3 cellular contexts compared by ENCODE assay signal in the genomic region with DNA sequence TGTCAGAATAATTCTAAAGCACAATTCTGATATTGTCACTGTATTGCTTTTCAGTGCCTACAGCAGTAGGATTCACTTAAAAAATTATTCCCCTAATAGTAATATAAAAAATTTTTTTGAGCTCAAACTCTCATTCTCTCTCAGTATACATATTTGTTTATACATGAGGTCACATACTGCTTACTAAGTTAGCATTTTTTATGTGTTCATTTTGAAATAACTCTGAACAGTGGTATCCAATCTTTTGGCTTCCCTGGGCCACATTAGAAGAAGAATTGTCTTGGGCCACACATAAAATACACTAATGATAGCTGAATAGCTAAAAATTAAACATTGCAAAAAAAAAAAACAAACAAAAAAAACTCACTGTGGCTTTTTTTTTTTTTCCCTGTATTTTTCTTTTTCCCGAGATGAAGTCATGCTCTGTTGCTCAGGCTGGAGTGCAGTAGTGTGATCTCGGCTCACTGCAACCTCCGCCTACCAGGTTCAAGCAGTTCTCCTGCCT.
TF ChIP-seq lines count a peak whose summit lies in the region.

No MANE protein-coding gene starts in this region.

TF ChIP-seq in HEK293T, 16 proteins besides CTCF, POLR2A, EP300 and RAD21:
- TF ChIP-seq ZNF384 (IDR thresholded peaks at IDR 0.05), result peak; percentile 34; the same call in 1 of the 2 replicates
- TF ChIP-seq L3MBTL2 (conservative IDR thresholded peaks at IDR 0.05), result no peak
- TF ChIP-seq BHLHE40 (IDR thresholded peaks at IDR 0.05; ENCODE audit: borderline replicate concordance), result no peak
- TF ChIP-seq LEF1 (IDR thresholded peaks at IDR 0.05; ENCODE audit: borderline replicate concordance), result no peak
- TF ChIP-seq ARNT (IDR thresholded peaks at IDR 0.05), result no peak

TF ChIP-seq in GM12878, 131 proteins besides CTCF, POLR2A, EP300 and RAD21:
- TF ChIP-seq IRF4 (IDR thresholded peaks at IDR 0.05; ENCODE audit: low read depth, low read length), result no peak
- TF ChIP-seq, protein P1, sequence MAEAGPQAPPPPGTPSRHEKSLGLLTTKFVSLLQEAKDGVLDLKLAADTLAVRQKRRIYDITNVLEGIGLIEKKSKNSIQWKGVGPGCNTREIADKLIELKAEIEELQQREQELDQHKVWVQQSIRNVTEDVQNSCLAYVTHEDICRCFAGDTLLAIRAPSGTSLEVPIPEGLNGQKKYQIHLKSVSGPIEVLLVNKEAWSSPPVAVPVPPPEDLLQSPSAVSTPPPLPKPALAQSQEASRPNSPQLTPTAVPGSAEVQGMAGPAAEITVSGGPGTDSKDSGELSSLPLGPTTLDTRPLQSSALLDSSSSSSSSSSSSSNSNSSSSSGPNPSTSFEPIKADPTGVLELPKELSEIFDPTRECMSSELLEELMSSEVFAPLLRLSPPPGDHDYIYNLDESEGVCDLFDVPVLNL (IDR thresholded peaks at IDR 0.05; ENCODE audit: low read depth, low read length), result no peak
- TF ChIP-seq MTA3 (IDR thresholded peaks at IDR 0.05; ENCODE audit: borderline replicate concordance, low read length), result no peak
- TF ChIP-seq CBX3 (IDR thresholded peaks at IDR 0.05; ENCODE audit: borderline replicate concordance, low read depth), result no peak
- no peak for TF ChIP-seq SUZ12 (IDR thresholded peaks at IDR 0.05; ENCODE audit: unreplicated experiment)
- TF ChIP-seq YBX1 (IDR thresholded peaks at IDR 0.05), result no peak
- no peak for TF ChIP-seq CEBPB (IDR thresholded peaks at IDR 0.05; ENCODE audit: borderline replicate concordance in 1 of 2, low read depth in 2 of 2, low read length in 2 of 2)
- no peak for TF ChIP-seq ZNF274 (IDR thresholded peaks at IDR 0.05; ENCODE audit: insufficient read depth, insufficient read length)
- TF ChIP-seq, protein P2, sequence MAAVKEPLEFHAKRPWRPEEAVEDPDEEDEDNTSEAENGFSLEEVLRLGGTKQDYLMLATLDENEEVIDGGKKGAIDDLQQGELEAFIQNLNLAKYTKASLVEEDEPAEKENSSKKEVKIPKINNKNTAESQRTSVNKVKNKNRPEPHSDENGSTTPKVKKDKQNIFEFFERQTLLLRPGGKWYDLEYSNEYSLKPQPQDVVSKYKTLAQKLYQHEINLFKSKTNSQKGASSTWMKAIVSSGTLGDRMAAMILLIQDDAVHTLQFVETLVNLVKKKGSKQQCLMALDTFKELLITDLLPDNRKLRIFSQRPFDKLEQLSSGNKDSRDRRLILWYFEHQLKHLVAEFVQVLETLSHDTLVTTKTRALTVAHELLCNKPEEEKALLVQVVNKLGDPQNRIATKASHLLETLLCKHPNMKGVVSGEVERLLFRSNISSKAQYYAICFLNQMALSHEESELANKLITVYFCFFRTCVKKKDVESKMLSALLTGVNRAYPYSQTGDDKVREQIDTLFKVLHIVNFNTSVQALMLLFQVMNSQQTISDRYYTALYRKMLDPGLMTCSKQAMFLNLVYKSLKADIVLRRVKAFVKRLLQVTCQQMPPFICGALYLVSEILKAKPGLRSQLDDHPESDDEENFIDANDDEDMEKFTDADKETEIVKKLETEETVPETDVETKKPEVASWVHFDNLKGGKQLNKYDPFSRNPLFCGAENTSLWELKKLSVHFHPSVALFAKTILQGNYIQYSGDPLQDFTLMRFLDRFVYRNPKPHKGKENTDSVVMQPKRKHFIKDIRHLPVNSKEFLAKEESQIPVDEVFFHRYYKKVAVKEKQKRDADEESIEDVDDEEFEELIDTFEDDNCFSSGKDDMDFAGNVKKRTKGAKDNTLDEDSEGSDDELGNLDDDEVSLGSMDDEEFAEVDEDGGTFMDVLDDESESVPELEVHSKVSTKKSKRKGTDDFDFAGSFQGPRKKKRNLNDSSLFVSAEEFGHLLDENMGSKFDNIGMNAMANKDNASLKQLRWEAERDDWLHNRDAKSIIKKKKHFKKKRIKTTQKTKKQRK (IDR thresholded peaks at IDR 0.05; ENCODE audit: low read depth, low read length), result no peak
- TF ChIP-seq NR2C2 (IDR thresholded peaks at IDR 0.05; ENCODE audit: borderline replicate concordance, control insufficient read depth, insufficient read length, low read depth), result no peak
- no peak for TF ChIP-seq ATF7 (IDR thresholded peaks at IDR 0.05; ENCODE audit: low read depth)
- TF ChIP-seq, protein P3, sequence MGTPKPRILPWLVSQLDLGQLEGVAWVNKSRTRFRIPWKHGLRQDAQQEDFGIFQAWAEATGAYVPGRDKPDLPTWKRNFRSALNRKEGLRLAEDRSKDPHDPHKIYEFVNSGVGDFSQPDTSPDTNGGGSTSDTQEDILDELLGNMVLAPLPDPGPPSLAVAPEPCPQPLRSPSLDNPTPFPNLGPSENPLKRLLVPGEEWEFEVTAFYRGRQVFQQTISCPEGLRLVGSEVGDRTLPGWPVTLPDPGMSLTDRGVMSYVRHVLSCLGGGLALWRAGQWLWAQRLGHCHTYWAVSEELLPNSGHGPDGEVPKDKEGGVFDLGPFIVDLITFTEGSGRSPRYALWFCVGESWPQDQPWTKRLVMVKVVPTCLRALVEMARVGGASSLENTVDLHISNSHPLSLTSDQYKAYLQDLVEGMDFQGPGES (IDR thresholded peaks at IDR 0.05), result no peak
- TF ChIP-seq SMAD1 (IDR thresholded peaks at IDR 0.05; ENCODE audit: low read depth, partially characterized antibody), result no peak
- no peak for TF ChIP-seq BACH1 (IDR thresholded peaks at IDR 0.05; ENCODE audit: borderline replicate concordance)
- no peak for TF ChIP-seq STAT3 (IDR thresholded peaks at IDR 0.05; ENCODE audit: low read depth, low read length)
- TF ChIP-seq RBBP5 (conservative IDR thresholded peaks at IDR 0.05), result no peak
- no peak for TF ChIP-seq POLR2AphosphoS5 (IDR thresholded peaks at IDR 0.05; ENCODE audit: low read length)
- no peak for TF ChIP-seq SIN3A (IDR thresholded peaks at IDR 0.05; ENCODE audit: low read depth, low read length)

TF ChIP-seq in HepG2, 621 proteins besides CTCF, POLR2A, EP300 and RAD21:
- TF ChIP-seq POLR2AphosphoS2 (IDR thresholded peaks at IDR 0.05; ENCODE audit: low read depth, low read length) (no peak), ZFP41 (CRISPR knock-in tag; IDR thresholded peaks at IDR 0.05; ENCODE audit: borderline replicate concordance) (no peak), PAX8 (CRISPR knock-in tag; IDR thresholded peaks at IDR 0.05; ENCODE audit: borderline replicate concordance) (no peak), ELF3 (CRISPR knock-in tag; IDR thresholded peaks at IDR 0.05) (no peak), NKX3-1 (CRISPR knock-in tag; IDR thresholded peaks at IDR 0.05) (no peak), ERF (CRISPR knock-in tag; IDR thresholded peaks at IDR 0.05) (no peak), ZNF282 (IDR thresholded peaks at IDR 0.05; ENCODE audit: partially characterized antibody) (no peak), ZKSCAN5 (CRISPR knock-in tag; IDR thresholded peaks at IDR 0.05) (no peak), ZNF17 (CRISPR knock-in tag; IDR thresholded peaks at IDR 0.05) (no peak), ZNF30 (CRISPR knock-in tag; IDR thresholded peaks at IDR 0.05) (no peak), AGO2 (optimal IDR thresholded peaks at IDR 0.05; ENCODE audit: low read depth, low read length) (no peak)
- TF ChIP-seq, protein P4, sequence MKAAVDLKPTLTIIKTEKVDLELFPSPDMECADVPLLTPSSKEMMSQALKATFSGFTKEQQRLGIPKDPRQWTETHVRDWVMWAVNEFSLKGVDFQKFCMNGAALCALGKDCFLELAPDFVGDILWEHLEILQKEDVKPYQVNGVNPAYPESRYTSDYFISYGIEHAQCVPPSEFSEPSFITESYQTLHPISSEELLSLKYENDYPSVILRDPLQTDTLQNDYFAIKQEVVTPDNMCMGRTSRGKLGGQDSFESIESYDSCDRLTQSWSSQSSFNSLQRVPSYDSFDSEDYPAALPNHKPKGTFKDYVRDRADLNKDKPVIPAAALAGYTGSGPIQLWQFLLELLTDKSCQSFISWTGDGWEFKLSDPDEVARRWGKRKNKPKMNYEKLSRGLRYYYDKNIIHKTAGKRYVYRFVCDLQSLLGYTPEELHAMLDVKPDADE (CRISPR knock-in tag; IDR thresholded peaks at IDR 0.05), result no peak
- TF ChIP-seq, protein P5, sequence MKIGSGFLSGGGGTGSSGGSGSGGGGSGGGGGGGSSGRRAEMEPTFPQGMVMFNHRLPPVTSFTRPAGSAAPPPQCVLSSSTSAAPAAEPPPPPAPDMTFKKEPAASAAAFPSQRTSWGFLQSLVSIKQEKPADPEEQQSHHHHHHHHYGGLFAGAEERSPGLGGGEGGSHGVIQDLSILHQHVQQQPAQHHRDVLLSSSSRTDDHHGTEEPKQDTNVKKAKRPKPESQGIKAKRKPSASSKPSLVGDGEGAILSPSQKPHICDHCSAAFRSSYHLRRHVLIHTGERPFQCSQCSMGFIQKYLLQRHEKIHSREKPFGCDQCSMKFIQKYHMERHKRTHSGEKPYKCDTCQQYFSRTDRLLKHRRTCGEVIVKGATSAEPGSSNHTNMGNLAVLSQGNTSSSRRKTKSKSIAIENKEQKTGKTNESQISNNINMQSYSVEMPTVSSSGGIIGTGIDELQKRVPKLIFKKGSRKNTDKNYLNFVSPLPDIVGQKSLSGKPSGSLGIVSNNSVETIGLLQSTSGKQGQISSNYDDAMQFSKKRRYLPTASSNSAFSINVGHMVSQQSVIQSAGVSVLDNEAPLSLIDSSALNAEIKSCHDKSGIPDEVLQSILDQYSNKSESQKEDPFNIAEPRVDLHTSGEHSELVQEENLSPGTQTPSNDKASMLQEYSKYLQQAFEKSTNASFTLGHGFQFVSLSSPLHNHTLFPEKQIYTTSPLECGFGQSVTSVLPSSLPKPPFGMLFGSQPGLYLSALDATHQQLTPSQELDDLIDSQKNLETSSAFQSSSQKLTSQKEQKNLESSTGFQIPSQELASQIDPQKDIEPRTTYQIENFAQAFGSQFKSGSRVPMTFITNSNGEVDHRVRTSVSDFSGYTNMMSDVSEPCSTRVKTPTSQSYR (CRISPR knock-in tag; IDR thresholded peaks at IDR 0.05; ENCODE audit: borderline replicate concordance), result no peak
- TF ChIP-seq, protein P6, sequence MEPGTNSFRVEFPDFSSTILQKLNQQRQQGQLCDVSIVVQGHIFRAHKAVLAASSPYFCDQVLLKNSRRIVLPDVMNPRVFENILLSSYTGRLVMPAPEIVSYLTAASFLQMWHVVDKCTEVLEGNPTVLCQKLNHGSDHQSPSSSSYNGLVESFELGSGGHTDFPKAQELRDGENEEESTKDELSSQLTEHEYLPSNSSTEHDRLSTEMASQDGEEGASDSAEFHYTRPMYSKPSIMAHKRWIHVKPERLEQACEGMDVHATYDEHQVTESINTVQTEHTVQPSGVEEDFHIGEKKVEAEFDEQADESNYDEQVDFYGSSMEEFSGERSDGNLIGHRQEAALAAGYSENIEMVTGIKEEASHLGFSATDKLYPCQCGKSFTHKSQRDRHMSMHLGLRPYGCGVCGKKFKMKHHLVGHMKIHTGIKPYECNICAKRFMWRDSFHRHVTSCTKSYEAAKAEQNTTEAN (CRISPR knock-in tag; conservative IDR thresholded peaks at IDR 0.05), result no peak
- TF ChIP-seq, protein P7, sequence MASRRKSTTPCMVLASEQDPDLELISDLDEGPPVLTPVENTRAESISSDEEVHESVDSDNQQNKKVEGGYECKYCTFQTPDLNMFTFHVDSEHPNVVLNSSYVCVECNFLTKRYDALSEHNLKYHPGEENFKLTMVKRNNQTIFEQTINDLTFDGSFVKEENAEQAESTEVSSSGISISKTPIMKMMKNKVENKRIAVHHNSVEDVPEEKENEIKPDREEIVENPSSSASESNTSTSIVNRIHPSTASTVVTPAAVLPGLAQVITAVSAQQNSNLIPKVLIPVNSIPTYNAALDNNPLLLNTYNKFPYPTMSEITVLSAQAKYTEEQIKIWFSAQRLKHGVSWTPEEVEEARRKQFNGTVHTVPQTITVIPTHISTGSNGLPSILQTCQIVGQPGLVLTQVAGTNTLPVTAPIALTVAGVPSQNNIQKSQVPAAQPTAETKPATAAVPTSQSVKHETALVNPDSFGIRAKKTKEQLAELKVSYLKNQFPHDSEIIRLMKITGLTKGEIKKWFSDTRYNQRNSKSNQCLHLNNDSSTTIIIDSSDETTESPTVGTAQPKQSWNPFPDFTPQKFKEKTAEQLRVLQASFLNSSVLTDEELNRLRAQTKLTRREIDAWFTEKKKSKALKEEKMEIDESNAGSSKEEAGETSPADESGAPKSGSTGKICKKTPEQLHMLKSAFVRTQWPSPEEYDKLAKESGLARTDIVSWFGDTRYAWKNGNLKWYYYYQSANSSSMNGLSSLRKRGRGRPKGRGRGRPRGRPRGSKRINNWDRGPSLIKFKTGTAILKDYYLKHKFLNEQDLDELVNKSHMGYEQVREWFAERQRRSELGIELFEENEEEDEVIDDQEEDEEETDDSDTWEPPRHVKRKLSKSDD (CRISPR knock-in tag; IDR thresholded peaks at IDR 0.05; ENCODE audit: low read depth), result no peak
